ENCODE assay signal across 1 cellular context in genomic region chr18:49486959-49487710, GRCh38.
TF ChIP-seq lines count a peak whose summit lies in the region.

Gene C18orf32 (minus strand): TSS chr18:49487234. CDS start chr18:49483748, 3,486 bp downstream.

TF ChIP-seq in GM12878, 131 proteins besides CTCF, POLR2A, EP300 and RAD21 (continued from another document and continues in another):
- TF ChIP-seq, protein P1, sequence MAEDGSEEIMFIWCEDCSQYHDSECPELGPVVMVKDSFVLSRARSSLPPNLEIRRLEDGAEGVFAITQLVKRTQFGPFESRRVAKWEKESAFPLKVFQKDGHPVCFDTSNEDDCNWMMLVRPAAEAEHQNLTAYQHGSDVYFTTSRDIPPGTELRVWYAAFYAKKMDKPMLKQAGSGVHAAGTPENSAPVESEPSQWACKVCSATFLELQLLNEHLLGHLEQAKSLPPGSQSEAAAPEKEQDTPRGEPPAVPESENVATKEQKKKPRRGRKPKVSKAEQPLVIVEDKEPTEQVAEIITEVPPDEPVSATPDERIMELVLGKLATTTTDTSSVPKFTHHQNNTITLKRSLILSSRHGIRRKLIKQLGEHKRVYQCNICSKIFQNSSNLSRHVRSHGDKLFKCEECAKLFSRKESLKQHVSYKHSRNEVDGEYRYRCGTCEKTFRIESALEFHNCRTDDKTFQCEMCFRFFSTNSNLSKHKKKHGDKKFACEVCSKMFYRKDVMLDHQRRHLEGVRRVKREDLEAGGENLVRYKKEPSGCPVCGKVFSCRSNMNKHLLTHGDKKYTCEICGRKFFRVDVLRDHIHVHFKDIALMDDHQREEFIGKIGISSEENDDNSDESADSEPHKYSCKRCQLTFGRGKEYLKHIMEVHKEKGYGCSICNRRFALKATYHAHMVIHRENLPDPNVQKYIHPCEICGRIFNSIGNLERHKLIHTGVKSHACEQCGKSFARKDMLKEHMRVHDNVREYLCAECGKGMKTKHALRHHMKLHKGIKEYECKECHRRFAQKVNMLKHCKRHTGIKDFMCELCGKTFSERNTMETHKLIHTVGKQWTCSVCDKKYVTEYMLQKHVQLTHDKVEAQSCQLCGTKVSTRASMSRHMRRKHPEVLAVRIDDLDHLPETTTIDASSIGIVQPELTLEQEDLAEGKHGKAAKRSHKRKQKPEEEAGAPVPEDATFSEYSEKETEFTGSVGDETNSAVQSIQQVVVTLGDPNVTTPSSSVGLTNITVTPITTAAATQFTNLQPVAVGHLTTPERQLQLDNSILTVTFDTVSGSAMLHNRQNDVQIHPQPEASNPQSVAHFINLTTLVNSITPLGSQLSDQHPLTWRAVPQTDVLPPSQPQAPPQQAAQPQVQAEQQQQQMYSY (CRISPR knock-in tag; IDR thresholded peaks at IDR 0.05) = no peak
- TF ChIP-seq SKIL (IDR thresholded peaks at IDR 0.05; ENCODE audit: low read depth, poor library complexity, severe bottlenecking) (no peak), ZNF592 (IDR thresholded peaks at IDR 0.05) (no peak), NRF1 (conservative IDR thresholded peaks at IDR 0.05; ENCODE audit: low read depth, low read length) (peak; percentile 32; the same call in 1 of the 2 replicates), POLR2AphosphoS5 (IDR thresholded peaks at IDR 0.05; ENCODE audit: low read length) (peak; percentile 91), RFX5 (IDR thresholded peaks at IDR 0.05; ENCODE audit: low read depth, low read length) (no peak), SMAD5 (IDR thresholded peaks at IDR 0.05; ENCODE audit: low read depth) (peak; percentile 72), RAD51 (IDR thresholded peaks at IDR 0.05) (no peak), ZNF24 (IDR thresholded peaks at IDR 0.05) (no peak), TAF1 (IDR thresholded peaks at IDR 0.05; ENCODE audit: borderline replicate concordance, low read depth, low read length) (peak; percentile 85), NFYA (IDR thresholded peaks at IDR 0.05; ENCODE audit: borderline replicate concordance, low read depth, low read length) (no peak), IRF3 (IDR thresholded peaks at IDR 0.05) (0 out of 2 replicates have a peak, but pooled peaks have one; percentile 47), CEBPZ (IDR thresholded peaks at IDR 0.05; ENCODE audit: low read depth, low read length) (no peak), CBX5 (IDR thresholded peaks at IDR 0.05; ENCODE audit: low read depth) (no peak), FOXK2 (IDR thresholded peaks at IDR 0.05) (no peak), SMARCA5 (IDR thresholded peaks at IDR 0.05) (no peak), ESRRA (IDR thresholded peaks at IDR 0.05; ENCODE audit: low read length) (no peak), IRF4 (IDR thresholded peaks at IDR 0.05; ENCODE audit: low read depth, low read length) (0 out of 2 replicates have a peak, but pooled peaks have one; percentile 16), CREM (IDR thresholded peaks at IDR 0.05; ENCODE audit: low read depth) (peak; percentile 84), MXI1 (IDR thresholded peaks at IDR 0.05; ENCODE audit: low read depth, low read length) (peak; percentile 91), USF1 (IDR thresholded peaks at IDR 0.05; ENCODE audit: borderline replicate concordance, extremely low read length, insufficient read depth, low read depth, low read length) (no peak), RCOR1 (conservative IDR thresholded peaks at IDR 0.05; ENCODE audit: low read depth, low read length) (peak; percentile 50; the same call in 1 of the 2 replicates), FOXM1 (IDR thresholded peaks at IDR 0.05; ENCODE audit: low read depth, low read length) (no peak; the same call in 1 of the 2 replicates), KAT2A (conservative IDR thresholded peaks at IDR 0.05; ENCODE audit: control insufficient read depth, low read depth, low read length) (no peak), SREBF1 (IDR thresholded peaks at IDR 0.05; ENCODE audit: low read length) (no peak), HDAC2 (IDR thresholded peaks at IDR 0.05) (no peak), SREBF2 (IDR thresholded peaks at IDR 0.05; ENCODE audit: low read length) (no peak), TCF12 (IDR thresholded peaks at IDR 0.05; ENCODE audit: low read depth, low read length) (peak; percentile 56; the same call in 1 of the 2 replicates), USF2 (IDR thresholded peaks at IDR 0.05; ENCODE audit: borderline replicate concordance, low read depth, low read length) (no peak; the same call in 1 of the 2 replicates), ETV6 (conservative IDR thresholded peaks at IDR 0.05 in 1 of 2, IDR thresholded peaks at IDR 0.05 in 1 of 2; ENCODE audit: borderline replicate concordance in 1 of 2, low read depth in 1 of 2) (no peak), SRF (IDR thresholded peaks at IDR 0.05; ENCODE audit: low read depth in 2 of 2, low read length in 2 of 2) (no peak), JUNB (IDR thresholded peaks at IDR 0.05) (no peak), LARP7 (IDR thresholded peaks at IDR 0.05) (no peak), E2F4 (IDR thresholded peaks at IDR 0.05; ENCODE audit: low read depth, low read length) (0 out of 2 replicates have a peak, but pooled peaks have one; percentile 43), EGR1 (IDR thresholded peaks at IDR 0.05; ENCODE audit: borderline replicate concordance in 1 of 2, low read depth in 2 of 2, low read length in 2 of 2) (peak; percentile 16 to 92; a peak in 1 of 3 replicates), YY1 (IDR thresholded peaks at IDR 0.05; ENCODE audit: low read depth, low read length) (peak; percentile 88), RUNX3 (IDR thresholded peaks at IDR 0.05; ENCODE audit: low read length) (peak; percentile 86), BHLHE40 (IDR thresholded peaks at IDR 0.05; ENCODE audit: borderline replicate concordance in 1 of 2, low read depth in 2 of 2, low read length in 1 of 2) (peak; percentile 49 to 89; a peak in 2 of 4 replicates), GABPA (IDR thresholded peaks at IDR 0.05; ENCODE audit: low read depth) (peak; percentile 85)
- TF ChIP-seq, protein P2, sequence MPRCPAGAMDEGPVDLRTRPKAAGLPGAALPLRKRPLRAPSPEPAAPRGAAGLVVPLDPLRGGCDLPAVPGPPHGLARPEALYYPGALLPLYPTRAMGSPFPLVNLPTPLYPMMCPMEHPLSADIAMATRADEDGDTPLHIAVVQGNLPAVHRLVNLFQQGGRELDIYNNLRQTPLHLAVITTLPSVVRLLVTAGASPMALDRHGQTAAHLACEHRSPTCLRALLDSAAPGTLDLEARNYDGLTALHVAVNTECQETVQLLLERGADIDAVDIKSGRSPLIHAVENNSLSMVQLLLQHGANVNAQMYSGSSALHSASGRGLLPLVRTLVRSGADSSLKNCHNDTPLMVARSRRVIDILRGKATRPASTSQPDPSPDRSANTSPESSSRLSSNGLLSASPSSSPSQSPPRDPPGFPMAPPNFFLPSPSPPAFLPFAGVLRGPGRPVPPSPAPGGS (IDR thresholded peaks at IDR 0.05; ENCODE audit: borderline replicate concordance, insufficient read depth, low read depth, low read length, poor library complexity, severe bottlenecking) = peak; percentile 88
- TF ChIP-seq, protein P3, sequence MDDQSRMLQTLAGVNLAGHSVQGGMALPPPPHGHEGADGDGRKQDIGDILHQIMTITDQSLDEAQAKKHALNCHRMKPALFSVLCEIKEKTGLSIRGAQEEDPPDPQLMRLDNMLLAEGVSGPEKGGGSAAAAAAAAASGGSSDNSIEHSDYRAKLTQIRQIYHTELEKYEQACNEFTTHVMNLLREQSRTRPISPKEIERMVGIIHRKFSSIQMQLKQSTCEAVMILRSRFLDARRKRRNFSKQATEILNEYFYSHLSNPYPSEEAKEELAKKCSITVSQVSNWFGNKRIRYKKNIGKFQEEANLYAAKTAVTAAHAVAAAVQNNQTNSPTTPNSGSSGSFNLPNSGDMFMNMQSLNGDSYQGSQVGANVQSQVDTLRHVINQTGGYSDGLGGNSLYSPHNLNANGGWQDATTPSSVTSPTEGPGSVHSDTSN (IDR thresholded peaks at IDR 0.05; ENCODE audit: insufficient replicate concordance, low read depth, low read length) = peak; percentile 33
